Comparison of ENCODE assay signal across 22 cellular contexts in the genomic region with DNA sequence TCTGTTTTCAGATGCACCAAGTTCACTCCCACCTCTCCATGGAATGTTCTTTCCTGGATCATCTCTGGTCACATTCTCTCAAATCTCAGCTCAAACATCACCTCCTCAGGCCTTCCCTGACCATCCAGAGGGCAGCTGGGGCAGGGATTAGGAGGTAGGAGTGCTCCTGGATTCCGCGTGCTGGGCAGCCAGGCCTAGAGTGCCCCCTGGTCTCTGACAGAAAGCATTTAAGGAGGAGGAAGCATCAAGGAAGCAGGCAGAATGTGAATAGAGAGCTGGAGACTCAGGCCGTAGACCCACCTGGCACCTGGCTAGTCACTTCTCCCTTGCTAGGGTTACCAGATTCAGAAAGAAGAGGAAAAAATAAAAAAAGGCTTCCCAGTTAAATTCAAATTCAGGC. TPM values are rescaled to one million over a fixed set of nuclear protein-coding genes. Genes with fewer than 3 reads are reported as not detected.
DNase-seq lines count a peak whose midpoint lies in the region; ATAC-seq and TF ChIP-seq lines count a peak whose summit lies in the region.
"Had no signal": no experiment of that assay in that cellular context is flagged by ENCODE, and none has a peak within 500 bp of the region (broad histone marks: within the 10 kb centered on the region; RNA-seq: fewer than 3 reads in every experiment).

No MANE protein-coding gene starts in this region.

- no peak overlapping the region for H3K9ac ChIP-seq in neural progenitor cell
- H3K9ac ChIP-seq: SK-N-SH had no signal

- intact Hi-C loops in Caco-2 (cut with micrococcal nuclease; ENCODE audit: unreplicated experiment) = loop anchor here (5.0 kb wide), 1 partner anchor 164 kb away; no protein-coding TSS in a partner anchor

- no peaks in the 10 kb centered on the region for H3K27me3 ChIP-seq in Caco-2 (replicated peaks; ENCODE audit: control insufficient read depth, insufficient read depth, low read length)
- H3K27me3 ChIP-seq in neural progenitor cell = peaks cover 37% of the 10 kb centered on the region

- DNase-seq in T-helper 2 cell treated with Interferon-gamma antibody and Interleukin-4, amounts not matched to agents 5 μg/mL and 100 μg/mL, for 36 hours (ENCODE audit: low spot score) = no peak
- DNase-seq in T-helper 2 cell (no peak), Caco-2 (no peak), neural progenitor cell (ENCODE audit: low spot score) (no peak), hepatic stellate cell (ENCODE audit: low spot score) (no peak)
- DNase-seq in central memory CD8-positive, alpha-beta T cell (ENCODE audit: low spot score in 2 of 2) = no peak
- DNase-seq: 8988T; activated CD4-positive, CD25-positive, alpha-beta regulatory T cell treated with anti-CD3 and anti-CD28 coated beads, Interleukin-2, amount 50 U/mL, for 72 hours; activated effector memory CD4-positive, alpha-beta T cell treated with Interleukin-2 at 50 U/mL for 16 hours; AML-193; amygdala; DMS 273 treated with DMSO at 0.1 percent for 48 hours; kidney; NCI-H1105; NCI-H2029 treated with DMSO at 0.1 percent for 48 hours; NCI-H510A; SK-N-SH; T1000; tibial artery had no signal

- H3K27ac Mint-ChIP-seq in T-helper 2 cell treated with Interferon-gamma antibody and Interleukin-4, amounts not matched to agents 5 μg/mL and 100 μg/mL, for 36 hours = no peak overlapping the region
- H3K27ac Mint-ChIP-seq in Caco-2 (ENCODE audit: unreplicated experiment) (peak overlapping the region; percentile 90), neural progenitor cell (peak overlapping the region; percentile 62)
- H3K27ac Mint-ChIP-seq in central memory CD8-positive, alpha-beta T cell (ENCODE audit: low read depth) = no peak overlapping the region

- no TSS peak for BruUV-seq in Caco-2 (replicated peaks; lab: Mats Ljungman, UMichigan)

- H3K36me3 ChIP-seq in Caco-2 (ENCODE audit: control insufficient read depth, insufficient read depth, low read length) (no peaks in the 10 kb centered on the region), neural progenitor cell (no peaks in the 10 kb centered on the region)
- H3K36me3 ChIP-seq: tibial artery had no signal

- H3K4me1 ChIP-seq in Caco-2 (peaks cover 14% of the 10 kb centered on the region), neural progenitor cell (no peaks in the 10 kb centered on the region)

- peaks cover 16% of the 10 kb centered on the region for H3K4me1 Mint-ChIP-seq in T-helper 2 cell treated with Interferon-gamma antibody and Interleukin-4, amounts not matched to agents 5 μg/mL and 100 μg/mL, for 36 hours (ENCODE audit: low read depth)
- H3K4me1 Mint-ChIP-seq in Caco-2 (ENCODE audit: low read depth, unreplicated experiment) (peaks cover 7% of the 10 kb centered on the region), neural progenitor cell (peaks cover 24% of the 10 kb centered on the region)
- H3K4me1 Mint-ChIP-seq in central memory CD8-positive, alpha-beta T cell = peaks cover 20% of the 10 kb centered on the region

- H3K9me3 Mint-ChIP-seq in T-helper 2 cell treated with Interferon-gamma antibody and Interleukin-4, amounts not matched to agents 5 μg/mL and 100 μg/mL, for 36 hours = no peaks in the 10 kb centered on the region
- H3K9me3 Mint-ChIP-seq in Caco-2 (ENCODE audit: unreplicated experiment) (no peaks in the 10 kb centered on the region), neural progenitor cell (no peaks in the 10 kb centered on the region)
- no peaks in the 10 kb centered on the region for H3K9me3 Mint-ChIP-seq in central memory CD8-positive, alpha-beta T cell

- CTCF ChIA-PET in Caco-2 (lab: Charles Lee) = interaction anchor here (0.9 kb wide), 1 partner anchor 130 kb away, joined by 10 read pairs; no protein-coding TSS in a partner anchor

- H2AFZ ChIP-seq in neural progenitor cell (replicated peaks) = no peak overlapping the region

- H3F3A ChIP-seq in neural progenitor cell (ENCODE audit: low read depth) = peaks cover 10% of the 10 kb centered on the region

- H3K27me3 Mint-ChIP-seq in T-helper 2 cell treated with Interferon-gamma antibody and Interleukin-4, amounts not matched to agents 5 μg/mL and 100 μg/mL, for 36 hours (ENCODE audit: low read depth) = peaks cover 42% of the 10 kb centered on the region
- H3K27me3 Mint-ChIP-seq in Caco-2 (ENCODE audit: insufficient read depth, unreplicated experiment) (no peaks in the 10 kb centered on the region), neural progenitor cell (ENCODE audit: insufficient read depth, low read depth) (peaks cover 14% of the 10 kb centered on the region)
- no peaks in the 10 kb centered on the region for H3K27me3 Mint-ChIP-seq in central memory CD8-positive, alpha-beta T cell

- H3K27ac ChIP-seq in neural progenitor cell = no peak overlapping the region
- H3K27ac ChIP-seq: tibial artery had no signal

- no peaks in the 10 kb centered on the region for H4K20me1 ChIP-seq in neural progenitor cell (ENCODE audit: low read depth)

- H3K9me3 ChIP-seq in Caco-2 (no peaks in the 10 kb centered on the region), neural progenitor cell (ENCODE audit: low read depth) (no peaks in the 10 kb centered on the region)
- H3K9me3 ChIP-seq: SK-N-SH, tibial artery had no signal

- H3K79me2 ChIP-seq in neural progenitor cell (ENCODE audit: low read depth) = no peaks in the 10 kb centered on the region

- H3K36me3 Mint-ChIP-seq in T-helper 2 cell treated with Interferon-gamma antibody and Interleukin-4, amounts not matched to agents 5 μg/mL and 100 μg/mL, for 36 hours (ENCODE audit: low read depth) = no peaks in the 10 kb centered on the region
- peaks cover 19% of the 10 kb centered on the region for H3K36me3 Mint-ChIP-seq in Caco-2 (ENCODE audit: insufficient read depth, unreplicated experiment)
- peaks cover 5% of the 10 kb centered on the region for H3K36me3 Mint-ChIP-seq in central memory CD8-positive, alpha-beta T cell (ENCODE audit: insufficient read depth)
- H3K36me3 Mint-ChIP-seq in neural progenitor cell = no peaks in the 10 kb centered on the region

- H3K4me3 ChIP-seq in Caco-2 (ENCODE audit: low read depth, low read length) = no peak overlapping the region
- H3K4me3 ChIP-seq in neural progenitor cell = no peak overlapping the region
- H3K4me3 ChIP-seq: lung, tibial artery had no signal

- no peak for ATAC-seq in central memory CD8-positive, alpha-beta T cell (replicated peaks; ENCODE audit: extremely low read depth, poor library complexity, severe bottlenecking)
- ATAC-seq in esophagus mucosa = no peak
- no peak for ATAC-seq in HG02610 (IDR thresholded peaks at IDR 0.05; ENCODE audit: unreplicated experiment)

- POLR2A ChIA-PET in Caco-2 (lab: Charles Lee) = no interaction called here

- no peak overlapping the region for H3K4me2 ChIP-seq in neural progenitor cell
- H3K4me2 ChIP-seq: SK-N-SH had no signal

- TF ChIP-seq CTCF in Caco-2 (IDR thresholded peaks at IDR 0.05; ENCODE audit: insufficient read depth in 1 of 2, low read depth in 1 of 2, low read length in 1 of 2, severe bottlenecking in 1 of 2, unreplicated experiment in 1 of 2) (no peak), neural progenitor cell (IDR thresholded peaks at IDR 0.05) (no peak)

- H3K4me3 Mint-ChIP-seq in T-helper 2 cell treated with Interferon-gamma antibody and Interleukin-4, amounts not matched to agents 5 μg/mL and 100 μg/mL, for 36 hours = peak overlapping the region; percentile 3
- H3K4me3 Mint-ChIP-seq in Caco-2 (ENCODE audit: unreplicated experiment) = peak overlapping the region; percentile 72
- H3K4me3 Mint-ChIP-seq in central memory CD8-positive, alpha-beta T cell = peak overlapping the region; percentile 32
- peak overlapping the region; percentile 70 for H3K4me3 Mint-ChIP-seq in neural progenitor cell

RNA-seq across cellular contexts. Expression of gene CYB561, which starts 2.5 kb away (rescaled TPM):
- 46.3 and 48.3 TPM in 2 replicates for total RNA-seq in Caco-2 (2022)
- total RNA-seq in neural progenitor cell (ENCODE audit: low replicate concordance) = 4.2 and 7.7 TPM in 2 replicates
- 39.7 TPM for total RNA-seq in esophagus mucosa

RNA-seq across cellular contexts. Expression of gene ACE, which starts 28.2 kb away (rescaled TPM):
- 1.7 and 3.4 TPM in 2 replicates for total RNA-seq in Caco-2 (2022)
- total RNA-seq in neural progenitor cell (ENCODE audit: low replicate concordance) = 0.22 TPM in 1 of 2 replicates, not detected in the other
- total RNA-seq in esophagus mucosa = 1.9 TPM

Comparison
In these comparisons a context has a peak if more than half of its experiments do, and no peak if none do; other contexts are left out.
1. H3K27ac Mint-ChIP-seq: peak in Caco-2 (single experiment) and neural progenitor cell (single experiment); none in T-helper 2 cell treated with Interferon-gamma antibody and Interleukin-4, amounts not matched to agents 5 μg/mL and 100 μg/mL, for 36 hours (single experiment) and central memory CD8-positive, alpha-beta T cell (single experiment).
2. H3K4me3 Mint-ChIP-seq: peak in every context shown above with its lines; median percentile 72 in Caco-2; 70 in neural progenitor cell; 32 in central memory CD8-positive, alpha-beta T cell; 3 in T-helper 2 cell treated with Interferon-gamma antibody and Interleukin-4, amounts not matched to agents 5 μg/mL and 100 μg/mL, for 36 hours.